Comparison of ENCODE assay signal across 3 cellular contexts in the genomic region with DNA sequence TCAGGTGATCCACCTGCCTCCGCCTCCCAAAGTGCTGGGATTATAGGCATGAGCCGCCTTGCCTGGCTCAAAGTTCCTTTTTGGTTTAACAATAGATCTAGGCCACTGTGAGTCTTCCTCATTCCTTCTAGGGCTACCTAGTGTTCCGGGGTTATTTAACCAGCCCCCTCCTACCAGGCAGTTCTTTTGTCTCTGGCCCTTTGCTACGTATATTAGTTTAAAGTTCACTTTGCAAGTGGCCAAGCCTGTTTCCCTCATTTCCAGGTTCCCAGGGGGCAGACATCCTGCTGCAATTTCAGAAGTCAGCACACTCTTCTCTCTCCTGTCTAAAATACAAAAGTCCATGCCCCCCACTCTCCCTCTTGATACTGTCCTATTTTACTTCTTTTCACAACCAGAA. TPM values are rescaled to one million over a fixed set of nuclear protein-coding genes. Genes with fewer than 3 reads are reported as not detected.
"Had no signal": no experiment of that assay in that cellular context is flagged by ENCODE, and none has a peak within 500 bp of the region (broad histone marks: within the 10 kb centered on the region; RNA-seq: fewer than 3 reads in every experiment).

No MANE protein-coding gene starts in this region.

RNA-seq across cellular contexts. Expression of a gene that starts 33.8 kb away (rescaled TPM):
- total RNA-seq: cardiac septum had no signal

RNA-seq across cellular contexts. Expression of a gene that starts 49.0 kb away (rescaled TPM):
- total RNA-seq: T-helper 17 cell had no signal

RNA-seq across cellular contexts. Expression of a gene that starts 51.8 kb away (rescaled TPM):
- total RNA-seq: activated naive CD8-positive, alpha-beta T cell treated with anti-CD3 and anti-CD28 coated beads for 36 hours had no signal
